15 cellular contexts compared by ENCODE assay signal in the genomic region with DNA sequence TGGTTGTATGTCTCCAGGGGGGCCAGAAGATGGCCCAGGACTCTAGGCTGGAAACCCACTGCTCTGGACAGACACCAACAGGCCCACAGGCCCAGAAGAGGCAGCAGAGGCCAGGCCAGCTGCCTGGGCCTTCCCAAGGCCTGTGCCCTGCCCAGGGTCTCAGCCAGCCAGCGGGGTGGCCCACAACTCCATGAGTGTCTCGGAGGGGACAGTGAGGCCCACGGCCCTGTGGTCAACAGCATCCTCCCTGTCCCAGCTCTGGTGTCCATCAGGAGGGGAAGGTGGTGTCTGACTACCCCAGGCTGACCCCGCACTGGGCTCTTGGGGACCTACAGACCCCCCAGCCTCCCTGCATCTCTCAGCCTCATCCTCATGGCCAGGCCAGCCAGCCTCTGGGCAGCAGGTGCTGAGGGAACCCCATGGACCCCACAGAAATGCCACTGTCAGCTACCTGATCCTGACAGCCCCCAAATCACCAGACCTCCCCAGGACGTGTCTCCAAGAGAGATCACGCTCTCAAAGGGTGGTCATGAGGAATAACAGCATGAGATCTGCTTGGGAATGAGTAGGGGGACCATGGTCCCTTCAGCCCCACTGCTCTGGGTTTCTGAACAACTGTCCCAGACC.
DNase-seq lines count a peak whose midpoint lies in the region; ATAC-seq and TF ChIP-seq lines count a peak whose summit lies in the region.
"Had no signal": no experiment of that assay in that cellular context is flagged by ENCODE, and none has a peak within 500 bp of the region (broad histone marks: within the 10 kb centered on the region; RNA-seq: fewer than 3 reads in every experiment).

No MANE protein-coding gene starts in this region.

- H3K4me3 Mint-ChIP-seq in progenitor cell of endocrine pancreas (ENCODE audit: low read depth): peak overlapping the region; percentile 37
- H3K4me3 Mint-ChIP-seq: activated B cell treated with CpG ODN at 0.5 μM for 24 hours; activated naive CD4-positive, alpha-beta T cell treated with anti-CD3 and anti-CD28 coated beads, Interleukin-2, amount 50 U/mL, for 24 hours had no signal

- peaks cover 64% of the 10 kb centered on the region for H3K4me1 Mint-ChIP-seq in progenitor cell of endocrine pancreas (ENCODE audit: low read depth)

- H3K27me3 Mint-ChIP-seq in progenitor cell of endocrine pancreas: no peaks in the 10 kb centered on the region
- H3K27me3 Mint-ChIP-seq: activated B cell treated with CpG ODN at 0.5 μM for 24 hours; activated naive CD4-positive, alpha-beta T cell treated with anti-CD3 and anti-CD28 coated beads, Interleukin-2, amount 50 U/mL, for 24 hours had no signal

- H3K27me3 ChIP-seq in heart right ventricle (no peaks in the 10 kb centered on the region), right cardiac atrium (ENCODE audit: control insufficient read depth, insufficient read depth) (no peaks in the 10 kb centered on the region)
- H3K27me3 ChIP-seq: MG63 had no signal

- no peaks in the 10 kb centered on the region for H3K9me3 Mint-ChIP-seq in progenitor cell of endocrine pancreas (ENCODE audit: low read depth)
- H3K9me3 Mint-ChIP-seq: activated B cell treated with CpG ODN at 0.5 μM for 24 hours; activated naive CD4-positive, alpha-beta T cell treated with anti-CD3 and anti-CD28 coated beads, Interleukin-2, amount 50 U/mL, for 24 hours had no signal

- intact Hi-C loops in heart right ventricle (cut with DNase I) (no loop called here), left ventricle myocardium superior (cut with micrococcal nuclease) (no loop called here), right cardiac atrium (cut with DNase I) (no loop called here)

- H3K9me3 ChIP-seq in heart right ventricle (no peaks in the 10 kb centered on the region), right cardiac atrium (ENCODE audit: control insufficient read depth, low read length) (no peaks in the 10 kb centered on the region)
- H3K9me3 ChIP-seq: MG63, mucosa of descending colon had no signal

- TF ChIP-seq CTCF in heart right ventricle (IDR thresholded peaks at IDR 0.05) (no peak), progenitor cell of endocrine pancreas (IDR thresholded peaks at IDR 0.05; ENCODE audit: unreplicated experiment) (no peak)

- 95% methylated on average over 5 to 6 of the region's 6 CpGs for WGBS in heart right ventricle, 2 donors
- 93% methylated on average over 6 of the region's 6 CpGs for WGBS in right cardiac atrium

- peaks cover 12% of the 10 kb centered on the region for H3K36me3 Mint-ChIP-seq in progenitor cell of endocrine pancreas (ENCODE audit: insufficient read depth)
- H3K36me3 Mint-ChIP-seq: activated naive CD4-positive, alpha-beta T cell treated with anti-CD3 and anti-CD28 coated beads, Interleukin-2, amount 50 U/mL, for 24 hours had no signal

- H3K4me3 ChIP-seq in heart right ventricle (peak overlapping the region in 2 of 10 donors; percentile 40 to 52), right cardiac atrium (ENCODE audit: low read length) (no peak overlapping the region)
- H3K4me3 ChIP-seq: MG63, mucosa of descending colon had no signal

- ATAC-seq in heart right ventricle: no peak
- ATAC-seq in left ventricle myocardium superior: no peak
- ATAC-seq in right cardiac atrium: no peak
- ATAC-seq in HG03342 (IDR thresholded peaks at IDR 0.05; ENCODE audit: unreplicated experiment): no peak
- ATAC-seq in GM19452 (IDR thresholded peaks at IDR 0.05; ENCODE audit: unreplicated experiment): no peak

- DNase-seq in heart right ventricle: no peak
- no peak for DNase-seq in left ventricle myocardium superior
- DNase-seq in right cardiac atrium: peak in 1 of 3 donors; percentile 38
- no peak for DNase-seq in progenitor cell of endocrine pancreas (ENCODE audit: low spot score, unreplicated experiment)
- no peak for DNase-seq in NCI-H1417 (lab: John Stamatoyannopoulos, UW)
- no peak for DNase-seq in NCI-H1048 (lab: John Stamatoyannopoulos, UW)
- DNase-seq: ACHN; activated B cell treated with CpG ODN at 0.5 μM for 24 hours; MG63; NCI-H2171; stimulated activated naive CD4-positive, alpha-beta T cell treated with Interleukin-2 at 50 U/mL for 16 hours had no signal

- H3K4me1 ChIP-seq in heart right ventricle (peaks cover 35 to 98% (median 82%) of the 10 kb centered on the region in 9 donors), right cardiac atrium (ENCODE audit: control insufficient read depth, insufficient read depth, low read length) (peaks cover 14% of the 10 kb centered on the region)

- H3K27ac Mint-ChIP-seq in progenitor cell of endocrine pancreas: peak overlapping the region; percentile 74
- H3K27ac Mint-ChIP-seq: activated B cell treated with CpG ODN at 0.5 μM for 24 hours had no signal

- peak overlapping the region in 7 of 10 donors; percentile 81 to 94 (median 89) for H3K27ac ChIP-seq in heart right ventricle
- H3K27ac ChIP-seq in right cardiac atrium (ENCODE audit: low read length): peak overlapping the region; percentile 2

- peaks cover 0 to 27% (median 0%) of the 10 kb centered on the region in 9 donors for H3K36me3 ChIP-seq in heart right ventricle
- H3K36me3 ChIP-seq: MG63 had no signal
